22 cellular contexts compared by ENCODE assay signal in genomic region chr21:29102791-29103257, GRCh38.
"Had no signal": no experiment of that assay in that cellular context is flagged by ENCODE, and none has a peak within 500 bp of the region (broad histone marks: within the 10 kb centered on the region; RNA-seq: fewer than 3 reads in every experiment).

No MANE protein-coding gene starts in this region.

- ATAC-seq: activated CD4-positive, CD25-positive, alpha-beta regulatory T cell treated with anti-CD3 and anti-CD28 coated beads, Interleukin-2, amount 50 U/mL, for 24 hours; activated CD8-positive, alpha-beta T cell treated with anti-CD3 and anti-CD28 coated beads, Interleukin-2, amount 10 ng/mL, durations not matched to agents 7 days and 5 days; activated T-cell treated with anti-CD3 and anti-CD28 coated beads, Interleukin-2, amount 50 U/mL, for 4 hours; stimulated activated naive CD8-positive, alpha-beta T cell treated with anti-CD3 and anti-CD28 coated beads, Interleukin-15, Interleukin-2, amounts not matched to agents 100 U/mL and 50 U/mL, for 24 hours had no signal

- H3K9me3 ChIP-seq: esophagus squamous epithelium, tibial nerve, uterus had no signal

- DNase-seq: activated CD4-positive, alpha-beta T cell treated with anti-CD3 and anti-CD28 coated beads, Interleukin-2, amount 10 ng/mL, durations not matched to agents 7 days and 5 days; activated CD8-positive, alpha-beta T cell treated with anti-CD3 and anti-CD28 coated beads, Interleukin-2, amount 10 ng/mL, durations not matched to agents 7 days and 5 days; activated naive CD4-positive, alpha-beta T cell treated with anti-CD3 and anti-CD28 coated beads for 36 hours; activated T-cell treated with anti-CD3 and anti-CD28 coated beads, Interleukin-2, amount 50 U/mL, for 4 hours; anterior cingulate cortex; dermis blood vessel endothelial cell; effector memory CD4-positive, alpha-beta T cell; esophagus squamous epithelium; foreskin melanocyte; hypothalamus; nephron progenitor cell; occipital lobe; posterior cingulate gyrus; stimulated activated CD4-positive, alpha-beta T cell treated with anti-CD3 and anti-CD28 coated beads, Interleukin-12 subunit alpha, Interleukin-12 subunit beta, amount 100 ng/mL, for 4 hours; stimulated activated CD4-positive, alpha-beta T cell treated with anti-CD3 and anti-CD28 coated beads, Interleukin-1b, Interleukin-23, amount 100 ng/mL, for 48 hours; stimulated activated naive CD8-positive, alpha-beta T cell treated with anti-CD3 and anti-CD28 coated beads, Interleukin-15, Interleukin-2, amounts not matched to agents 100 U/mL and 50 U/mL, for 24 hours; T-helper 1 cell; T-helper 9 cell; uterus had no signal

- H3K27ac ChIP-seq: esophagus squamous epithelium, tibial nerve, uterus had no signal

- H3K4me1 Mint-ChIP-seq: central memory CD8-positive, alpha-beta T cell had no signal

- H3K27me3 Mint-ChIP-seq: activated CD4-positive, alpha-beta T cell treated with anti-CD3 and anti-CD28 coated beads, Interleukin-2, amount 10 ng/mL, durations not matched to agents 7 days and 5 days; central memory CD8-positive, alpha-beta T cell had no signal

- H3K36me3 ChIP-seq: tibial nerve, uterus had no signal

- H3K4me3 Mint-ChIP-seq: activated CD4-positive, alpha-beta T cell treated with anti-CD3 and anti-CD28 coated beads, Interleukin-2, amount 10 ng/mL, durations not matched to agents 7 days and 5 days; activated CD8-positive, alpha-beta T cell treated with anti-CD3 and anti-CD28 coated beads, Interleukin-2, amount 10 ng/mL, durations not matched to agents 7 days and 5 days; activated naive CD4-positive, alpha-beta T cell treated with anti-CD3 and anti-CD28 coated beads for 36 hours; activated T-cell treated with anti-CD3 and anti-CD28 coated beads, Interleukin-2, amount 50 U/mL, for 4 hours; central memory CD8-positive, alpha-beta T cell; nephron progenitor cell had no signal

- H3K27me3 ChIP-seq: esophagus squamous epithelium, tibial nerve, uterus had no signal

- H3K4me3 ChIP-seq: esophagus squamous epithelium, tibial nerve, uterus had no signal

- H3K9me3 Mint-ChIP-seq: activated CD4-positive, alpha-beta T cell treated with anti-CD3 and anti-CD28 coated beads, Interleukin-2, amount 10 ng/mL, durations not matched to agents 7 days and 5 days; activated naive CD4-positive, alpha-beta T cell treated with anti-CD3 and anti-CD28 coated beads for 36 hours; activated T-cell treated with anti-CD3 and anti-CD28 coated beads, Interleukin-2, amount 50 U/mL, for 4 hours; central memory CD8-positive, alpha-beta T cell had no signal

- H3K4me1 ChIP-seq: esophagus squamous epithelium, tibial nerve, uterus had no signal

- H3K27ac Mint-ChIP-seq: activated CD4-positive, alpha-beta T cell treated with anti-CD3 and anti-CD28 coated beads, Interleukin-2, amount 10 ng/mL, durations not matched to agents 7 days and 5 days; activated CD8-positive, alpha-beta T cell treated with anti-CD3 and anti-CD28 coated beads, Interleukin-2, amount 10 ng/mL, durations not matched to agents 7 days and 5 days; activated naive CD4-positive, alpha-beta T cell treated with anti-CD3 and anti-CD28 coated beads for 36 hours; nephron progenitor cell had no signal
